ENCODE assay signal across 20 cellular contexts in the genomic region with DNA sequence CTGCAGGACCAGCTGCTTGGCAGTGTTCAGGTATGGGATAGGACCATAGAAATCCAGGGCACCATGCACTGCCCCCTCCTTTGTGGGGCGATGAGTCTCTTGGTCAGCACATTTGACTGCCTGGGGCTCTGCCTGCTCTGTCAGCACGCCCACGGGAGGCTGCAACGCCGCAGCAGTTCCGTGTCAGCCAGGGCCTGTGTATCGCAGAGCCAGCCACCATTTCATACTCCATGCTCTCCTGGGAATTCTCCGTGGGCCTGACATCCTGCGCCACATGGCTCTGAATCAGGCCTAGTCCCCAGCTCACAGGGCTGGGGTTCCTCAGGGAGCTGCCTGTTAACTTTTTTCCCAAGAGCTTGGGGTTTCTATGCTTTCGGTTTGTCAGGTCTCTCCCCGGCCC. TPM values are rescaled to one million over a fixed set of nuclear protein-coding genes. Genes with fewer than 3 reads are reported as not detected.
DNase-seq lines count a peak whose midpoint lies in the region; ATAC-seq and TF ChIP-seq lines count a peak whose summit lies in the region.
"Had no signal": no experiment of that assay in that cellular context is flagged by ENCODE, and none has a peak within 500 bp of the region (broad histone marks: within the 10 kb centered on the region; RNA-seq: fewer than 3 reads in every experiment).

No MANE protein-coding gene starts in this region.

- ATAC-seq in body of pancreas: peak; percentile 34
- ATAC-seq in left ventricle myocardium superior: peak; percentile 83
- peak; percentile 45 for ATAC-seq in stimulated activated effector memory CD8-positive, alpha-beta T cell treated with anti-CD3 and anti-CD28 coated beads, Interleukin-12 subunit alpha, Interleukin-12 subunit beta, amount 100 ng/mL, for 72 hours
- ATAC-seq: GM12878, upper lobe of right lung had no signal

- no peaks in the 10 kb centered on the region for H3K9me3 ChIP-seq in body of pancreas
- H3K9me3 ChIP-seq: colonic mucosa, upper lobe of right lung had no signal

- no peaks in the 10 kb centered on the region for H3K4me1 Mint-ChIP-seq in stimulated activated effector memory CD8-positive, alpha-beta T cell treated with anti-CD3 and anti-CD28 coated beads, Interleukin-12 subunit alpha, Interleukin-12 subunit beta, amount 100 ng/mL, for 72 hours
- H3K4me1 Mint-ChIP-seq: activated naive CD8-positive, alpha-beta T cell treated with anti-CD3 and anti-CD28 coated beads, Interleukin-2, amount 10 ng/mL, durations not matched to agents 7 days and 5 days; immature natural killer cell had no signal

- 66 to 81% methylated on average over 10 to 11 of the region's 11 CpGs for WGBS in body of pancreas, 2 donors

- DNase-seq in GM03348 (ENCODE audit: low spot score) (peak; percentile 89), body of pancreas (peak in 3 of 4 donors; percentile 31 to 62 (median 39)), left ventricle myocardium superior (peak; percentile 74), DMS 273 (lab: John Stamatoyannopoulos, UW; ENCODE audit: unreplicated experiment) (no peak), LoVo (ENCODE audit: low spot score) (no peak), SW480 (ENCODE audit: low spot score) (no peak), globus pallidus (ENCODE audit: low spot score) (no peak)
- no peak for DNase-seq in stimulated activated effector memory CD8-positive, alpha-beta T cell treated with anti-CD3 and anti-CD28 coated beads, Interleukin-12 subunit alpha, Interleukin-12 subunit beta, amount 100 ng/mL, for 72 hours (ENCODE audit: low spot score in 2 of 2)
- DNase-seq: activated CD8-positive, alpha-beta memory T cell treated with anti-CD3 and anti-CD28 coated beads, Interleukin-2, amount 50 U/mL, for 4 hours; activated naive CD8-positive, alpha-beta T cell treated with anti-CD3 and anti-CD28 coated beads, Interleukin-2, amount 10 ng/mL, durations not matched to agents 7 days and 5 days; C1 segment of cervical spinal cord; colonic mucosa; DMS79 treated with DMSO at 0.1 percent for 48 hours; immature natural killer cell; midbrain; NCI-H446; OCI-M1; upper lobe of right lung had no signal

- intact Hi-C loops in body of pancreas (cut with DNase I) (loop anchor here (5.0 kb wide), 1 partner anchor 33 kb away; no protein-coding TSS in a partner anchor), left ventricle myocardium superior (cut with micrococcal nuclease) (no loop called here)

- no peaks in the 10 kb centered on the region for H3K36me3 ChIP-seq in body of pancreas (replicated peaks in 1 of 2; ENCODE audit: insufficient read depth in 1 of 2, low read depth in 2 of 2)

- H3K4me3 Mint-ChIP-seq in stimulated activated effector memory CD8-positive, alpha-beta T cell treated with anti-CD3 and anti-CD28 coated beads, Interleukin-12 subunit alpha, Interleukin-12 subunit beta, amount 100 ng/mL, for 72 hours: peak overlapping the region; percentile 31
- H3K4me3 Mint-ChIP-seq: activated naive CD8-positive, alpha-beta T cell treated with anti-CD3 and anti-CD28 coated beads, Interleukin-2, amount 10 ng/mL, durations not matched to agents 7 days and 5 days; immature natural killer cell had no signal

- H3K36me3 Mint-ChIP-seq in stimulated activated effector memory CD8-positive, alpha-beta T cell treated with anti-CD3 and anti-CD28 coated beads, Interleukin-12 subunit alpha, Interleukin-12 subunit beta, amount 100 ng/mL, for 72 hours: no peaks in the 10 kb centered on the region
- H3K36me3 Mint-ChIP-seq: activated naive CD8-positive, alpha-beta T cell treated with anti-CD3 and anti-CD28 coated beads, Interleukin-2, amount 10 ng/mL, durations not matched to agents 7 days and 5 days; immature natural killer cell had no signal

- no peak overlapping the region for H3K4me3 ChIP-seq in body of pancreas
- H3K4me3 ChIP-seq: colonic mucosa, GM12878, upper lobe of right lung had no signal

- TF ChIP-seq POLR2A in body of pancreas (IDR thresholded peaks at IDR 0.05): no peak

- no peak overlapping the region for H3K27ac ChIP-seq in body of pancreas
- H3K27ac ChIP-seq: colonic mucosa, KMS-11, upper lobe of right lung had no signal

- TF ChIP-seq CTCF in body of pancreas (IDR thresholded peaks at IDR 0.05): no peak

- no peaks in the 10 kb centered on the region for H3K27me3 ChIP-seq in body of pancreas
- H3K27me3 ChIP-seq: colonic mucosa, upper lobe of right lung had no signal

- peak overlapping the region; percentile 40 for H3K27ac Mint-ChIP-seq in stimulated activated effector memory CD8-positive, alpha-beta T cell treated with anti-CD3 and anti-CD28 coated beads, Interleukin-12 subunit alpha, Interleukin-12 subunit beta, amount 100 ng/mL, for 72 hours
- H3K27ac Mint-ChIP-seq: activated naive CD8-positive, alpha-beta T cell treated with anti-CD3 and anti-CD28 coated beads, Interleukin-2, amount 10 ng/mL, durations not matched to agents 7 days and 5 days; immature natural killer cell had no signal

- H3K4me1 ChIP-seq in body of pancreas: no peaks in the 10 kb centered on the region
- H3K4me1 ChIP-seq: colonic mucosa, upper lobe of right lung had no signal

- H3K9me3 Mint-ChIP-seq in stimulated activated effector memory CD8-positive, alpha-beta T cell treated with anti-CD3 and anti-CD28 coated beads, Interleukin-12 subunit alpha, Interleukin-12 subunit beta, amount 100 ng/mL, for 72 hours: no peaks in the 10 kb centered on the region
- H3K9me3 Mint-ChIP-seq: activated naive CD8-positive, alpha-beta T cell treated with anti-CD3 and anti-CD28 coated beads, Interleukin-2, amount 10 ng/mL, durations not matched to agents 7 days and 5 days; immature natural killer cell had no signal

RNA-seq across cellular contexts. Expression of a gene that starts 16.9 kb away (rescaled TPM):
- total RNA-seq in body of pancreas (under 1 TPM; 0.33 to 0.52 TPM), left ventricle myocardium superior (1.8 TPM)

RNA-seq across cellular contexts. Expression of a gene that starts 51.3 kb away (rescaled TPM):
- total RNA-seq in body of pancreas (10 to 100 TPM; 19.2 to 28.0 TPM), left ventricle myocardium superior (52.0 TPM)
- total RNA-seq: activated naive CD8-positive, alpha-beta T cell treated with anti-CD3 and anti-CD28 coated beads, Interleukin-2, amount 10 ng/mL, durations not matched to agents 7 days and 5 days had no signal

Comparison
In these comparisons a context has a peak if more than half of its experiments do, and no peak if none do; other contexts are left out.
1. DNase-seq: peak in GM03348 (single experiment), body of pancreas (3 of 4) and left ventricle myocardium superior (single experiment); none in stimulated activated effector memory CD8-positive, alpha-beta T cell treated with anti-CD3 and anti-CD28 coated beads, Interleukin-12 subunit alpha, Interleukin-12 subunit beta, amount 100 ng/mL, for 72 hours (0 of 2), DMS 273 (single experiment), LoVo (single experiment), SW480 (single experiment) and globus pallidus (single experiment).
2. Peak in every context shown above with its lines, with median percentiles within 50 percentile points of each other: ATAC-seq.